Comparison of ENCODE assay signal across 9 cellular contexts in genomic region chr6:157989541-157990289, GRCh38. TPM values are rescaled to one million over a fixed set of nuclear protein-coding genes. Genes with fewer than 3 reads are reported as not detected.
DNase-seq lines count a peak whose midpoint lies in the region; ATAC-seq and TF ChIP-seq lines count a peak whose summit lies in the region.
"Had no signal": no experiment of that assay in that cellular context is flagged by ENCODE, and none has a peak within 500 bp of the region (broad histone marks: within the 10 kb centered on the region; RNA-seq: fewer than 3 reads in every experiment).

No MANE protein-coding gene starts in this region.

- H3K9me3 ChIP-seq in breast epithelium = no peaks in the 10 kb centered on the region
- H3K9me3 ChIP-seq in lower lobe of right lung = no peaks in the 10 kb centered on the region

- H3K27ac ChIP-seq in breast epithelium (peak overlapping the region; percentile 62 to 73), lower lobe of right lung (no peak overlapping the region)
- H3K27ac ChIP-seq: 22Rv1 had no signal

- H3K4me3 ChIP-seq in breast epithelium (peak overlapping the region in 1 of 3 donors; percentile 6), lower lobe of right lung (no peak overlapping the region)

- ATAC-seq in lower lobe of right lung (peak; percentile 39 to 45), GM21825 (IDR thresholded peaks at IDR 0.05; ENCODE audit: unreplicated experiment) (no peak)

- no peaks in the 10 kb centered on the region for H3K27me3 ChIP-seq in breast epithelium
- no peaks in the 10 kb centered on the region for H3K27me3 ChIP-seq in lower lobe of right lung (ENCODE audit: low read depth)

- peak; percentile 46 for DNase-seq in DMS53 (lab: John Stamatoyannopoulos, UW)
- DNase-seq in DMS53 treated with DMSO at 0.1 percent for 48 hours (lab: John Stamatoyannopoulos, UW; ENCODE audit: unreplicated experiment) = no peak
- DNase-seq in NCI-H446 (lab: John Stamatoyannopoulos, UW) = peak; percentile 90 to 98
- peak; percentile 81 to 90 for DNase-seq in breast epithelium (ENCODE audit: low spot score in 2 of 2)
- peak; percentile 59 for DNase-seq in lower lobe of right lung
- no peak for DNase-seq in cortex of kidney (lab: John Stamatoyannopoulos, UW)
- no peak for DNase-seq in activated CD8-positive, alpha-beta memory T cell treated with anti-CD3 and anti-CD28 coated beads, Interleukin-2, amount 50 U/mL, for 4 hours

- peaks cover 0 to 20% of the 10 kb centered on the region in 2 donors for H3K4me1 ChIP-seq in breast epithelium
- peaks cover 16% of the 10 kb centered on the region for H3K4me1 ChIP-seq in lower lobe of right lung

- intact Hi-C loops in breast epithelium (cut with DNase I; ENCODE audit: low total_unique reads) = no loop called here
- intact Hi-C loops in lower lobe of right lung (cut with DNase I) = no loop called here

- TF ChIP-seq CTCF in breast epithelium (IDR thresholded peaks at IDR 0.05) (no peak), lower lobe of right lung (IDR thresholded peaks at IDR 0.05) (no peak)

- H3K36me3 ChIP-seq in breast epithelium (no peaks in the 10 kb centered on the region), lower lobe of right lung (no peaks in the 10 kb centered on the region)

- no peak for TF ChIP-seq POLR2A in breast epithelium (IDR thresholded peaks at IDR 0.05)

RNA-seq across cellular contexts. Expression of gene SYNJ2, which starts 8.1 kb away (rescaled TPM):
- total RNA-seq in breast epithelium (10 to 100 TPM in 2 of 3 donors, 1 to 10 TPM in 1; 3.0 to 20.2 (median 15.7) TPM), lower lobe of right lung (4.5 TPM)

Comparison
In these comparisons a context has a peak if more than half of its experiments do, and no peak if none do; other contexts are left out.
1. DNase-seq: peak in DMS53 (single experiment), NCI-H446 (2 of 2), breast epithelium (2 of 2) and lower lobe of right lung (single experiment); none in DMS53 treated with DMSO at 0.1 percent for 48 hours (single experiment), cortex of kidney (single experiment) and activated CD8-positive, alpha-beta memory T cell treated with anti-CD3 and anti-CD28 coated beads, Interleukin-2, amount 50 U/mL, for 4 hours (single experiment).